ENCODE assay signal across 14 cellular contexts in the genomic region with DNA sequence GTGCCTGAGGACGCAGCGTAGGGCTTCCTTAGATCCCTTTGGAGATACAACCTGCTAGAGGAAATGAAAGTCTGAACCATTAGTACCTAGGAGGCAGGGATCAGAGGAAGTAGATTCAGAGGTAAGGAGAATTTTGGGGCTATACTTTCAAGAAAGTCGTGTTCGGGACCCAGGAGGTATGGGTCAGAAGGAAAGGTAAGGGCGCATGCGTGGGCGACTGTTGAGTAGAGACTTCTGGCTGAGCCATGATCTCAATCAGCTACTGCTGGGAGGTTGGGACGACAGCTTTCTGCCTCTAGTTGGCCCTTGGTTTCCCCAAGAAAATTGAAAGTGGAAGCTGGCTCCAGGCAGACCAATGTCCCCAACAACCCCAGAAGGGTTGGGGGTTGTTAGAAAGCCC. TPM values are rescaled to one million over a fixed set of nuclear protein-coding genes. Genes with fewer than 3 reads are reported as not detected.
"Had no signal": no experiment of that assay in that cellular context is flagged by ENCODE, and none has a peak within 500 bp of the region (broad histone marks: within the 10 kb centered on the region; RNA-seq: fewer than 3 reads in every experiment).

No MANE protein-coding gene starts in this region.

RNA-seq across cellular contexts. Expression of a gene that starts 0.3 kb away (rescaled TPM):
- total RNA-seq: activated B cell treated with CpG ODN at 0.5 μM for 24 hours; activated CD4-positive, alpha-beta memory T cell treated with anti-CD3 and anti-CD28 coated beads for 36 hours; activated CD4-positive, alpha-beta memory T cell treated with anti-CD3 and anti-CD28 coated beads, Interleukin-2, amount 10 ng/mL, durations not matched to agents 7 days and 5 days; activated CD4-positive, alpha-beta T cell treated with anti-CD3 and anti-CD28 coated beads for 36 hours; activated CD4-positive, alpha-beta T cell treated with anti-CD3 and anti-CD28 coated beads, Interleukin-2, amount 10 ng/mL, durations not matched to agents 24 days and 14 days; activated CD4-positive, alpha-beta T cell treated with anti-CD3 and anti-CD28 coated beads, Interleukin-2, amount 10 ng/mL, durations not matched to agents 7 days and 5 days; activated CD8-positive, alpha-beta memory T cell treated with anti-CD3 and anti-CD28 coated beads for 36 hours; activated CD8-positive, alpha-beta memory T cell treated with anti-CD3 and anti-CD28 coated beads, Interleukin-2, amount 10 ng/mL, durations not matched to agents 7 days and 5 days; activated CD8-positive, alpha-beta T cell treated with anti-CD3 and anti-CD28 coated beads for 36 hours; activated CD8-positive, alpha-beta T cell treated with anti-CD3 and anti-CD28 coated beads, Interleukin-2, amount 10 ng/mL, durations not matched to agents 7 days and 5 days; T-cell; T-helper 1 cell treated with Interleukin-12 subunit alpha and Interleukin-12 subunit beta and Interleukin-4 antibody, amounts not matched to agents 30 ng/mL and 1 ng/mL, for 36 hours; T-helper 17 cell; T-helper 2 cell treated with Interferon-gamma antibody and Interleukin-4, amounts not matched to agents 100 ng/mL and 5 ng/mL, for 36 hours had no signal
